ENCODE assay signal across 25 cellular contexts in genomic region chr5:14295610-14296009, GRCh38.
A peak's percentile ranks its signal among the peaks of the same experiment; 100 is the strongest.
DNase-seq lines count a peak whose midpoint lies in the region; ATAC-seq, FAIRE-seq and TF ChIP-seq lines count a peak whose summit lies in the region.
"Had no signal": no experiment of that assay in that cellular context is flagged by ENCODE, and none has a peak within 500 bp of the region (broad histone marks: within the 10 kb centered on the region; RNA-seq: fewer than 3 reads in every experiment).

No MANE protein-coding gene starts in this region.

- ATAC-seq in Right ventricle myocardium superior (ENCODE audit: poor library complexity) (peak; percentile 67), heart left ventricle (peak; percentile 49 to 62 (median 56)), HG02763 (IDR thresholded peaks at IDR 0.05; ENCODE audit: unreplicated experiment) (no peak), GM19035 (IDR thresholded peaks at IDR 0.05; ENCODE audit: unreplicated experiment) (no peak)
- ATAC-seq: activated T-cell treated with anti-CD3 and anti-CD28 coated beads, Interleukin-2, amount 50 U/mL, for 72 hours; body of pancreas; HepG2; Panc1 had no signal

- DNase-seq in Right ventricle myocardium superior (no peak), cardiac septum (ENCODE audit: low spot score) (no peak), heart left ventricle (peak in 1 of 5 donors; percentile 56), neural crest cell (ENCODE audit: low read depth, low spot score) (no peak), kidney (no peak)
- DNase-seq: ACHN; activated B cell treated with CpG ODN at 0.5 μM for 24 hours; activated CD4-positive, alpha-beta T cell treated with anti-CD3 and anti-CD28 coated beads, Interleukin-2, amount 50 U/mL, for 1 hour; activated naive CD4-positive, alpha-beta T cell treated with anti-CD3 and anti-CD28 coated beads for 36 hours; activated T-cell treated with anti-CD3 and anti-CD28 coated beads, Interleukin-2, amount 50 U/mL, for 72 hours; adrenal gland; body of pancreas; islet precursor cell; NCI-H524 treated with DMSO at 0.1 percent for 48 hours; SIG-M5; SW 1271; T-helper 9 cell; tibial artery had no signal

- H3K4me1 ChIP-seq in heart left ventricle (peaks cover 0 to 54% (median 9%) of the 10 kb centered on the region in 12 donors), kidney (ENCODE audit: control insufficient read depth in 1 of 2, insufficient read depth in 1 of 2, low read depth in 1 of 2, low read length in 2 of 2) (no peaks in the 10 kb centered on the region)
- H3K4me1 ChIP-seq: BLaER1, body of pancreas, prostate gland had no signal

- no peak for FAIRE-seq in kidney (lab: Jason Lieb, UNC)
- FAIRE-seq: GM12891, HepG2 had no signal

- intact Hi-C loops in Right ventricle myocardium superior (cut with DNase I) (no loop called here), cardiac septum (cut with DNase I) (no loop called here), heart left ventricle (cut with DNase I) (no loop called here), kidney (cut with DNase I) (no loop called here)

- peaks cover 17% of the 10 kb centered on the region for H3K36me3 Mint-ChIP-seq in neural crest cell (ENCODE audit: low read depth)

- H3K4me3 Mint-ChIP-seq in neural crest cell = no peak overlapping the region
- H3K4me3 Mint-ChIP-seq: activated B cell treated with CpG ODN at 0.5 μM for 24 hours; activated naive CD4-positive, alpha-beta T cell treated with anti-CD3 and anti-CD28 coated beads for 36 hours; activated T-cell treated with anti-CD3 and anti-CD28 coated beads, Interleukin-2, amount 50 U/mL, for 72 hours had no signal

- H3K9me3 ChIP-seq in heart left ventricle (no peaks in the 10 kb centered on the region), kidney (ENCODE audit: control insufficient read depth in 1 of 2, low read length in 2 of 2) (no peaks in the 10 kb centered on the region)
- H3K9me3 ChIP-seq: adrenal gland, BLaER1, body of pancreas, prostate gland, tibial artery had no signal

- no peaks in the 10 kb centered on the region for H3K9me3 Mint-ChIP-seq in neural crest cell
- H3K9me3 Mint-ChIP-seq: activated B cell treated with CpG ODN at 0.5 μM for 24 hours; activated naive CD4-positive, alpha-beta T cell treated with anti-CD3 and anti-CD28 coated beads for 36 hours; activated T-cell treated with anti-CD3 and anti-CD28 coated beads, Interleukin-2, amount 50 U/mL, for 72 hours had no signal

- H3K27me3 Mint-ChIP-seq in neural crest cell (ENCODE audit: low read depth) = no peaks in the 10 kb centered on the region
- H3K27me3 Mint-ChIP-seq: activated B cell treated with CpG ODN at 0.5 μM for 24 hours had no signal

- no peak overlapping the region for H3K9ac ChIP-seq in kidney (ENCODE audit: low read length in 2 of 2)
- H3K9ac ChIP-seq: BLaER1 had no signal

- TF ChIP-seq CTCF in heart left ventricle (IDR thresholded peaks at IDR 0.05) = no peak
- TF ChIP-seq CTCF in neural crest cell (conservative IDR thresholded peaks at IDR 0.05) = no peak
- TF ChIP-seq CTCF in kidney (IDR thresholded peaks at IDR 0.05; ENCODE audit: borderline replicate concordance, extremely low read depth, insufficient read depth) = no peak

- WGBS in heart left ventricle, 4 donors = 34 to 62% (median 59%) methylated on average over 5 of the region's 5 CpGs

- H3K27ac ChIP-seq in heart left ventricle (peak overlapping the region in 9 of 12 donors; percentile 18 to 81 (median 70)), kidney (ENCODE audit: low read depth in 2 of 2, low read length in 2 of 2) (no peak overlapping the region)
- H3K27ac ChIP-seq: adrenal gland, BLaER1, body of pancreas, prostate gland, tibial artery had no signal

- H3K27ac Mint-ChIP-seq in neural crest cell (ENCODE audit: unreplicated experiment) = peak overlapping the region; percentile 1
- H3K27ac Mint-ChIP-seq: activated B cell treated with CpG ODN at 0.5 μM for 24 hours; activated naive CD4-positive, alpha-beta T cell treated with anti-CD3 and anti-CD28 coated beads for 36 hours; activated T-cell treated with anti-CD3 and anti-CD28 coated beads, Interleukin-2, amount 50 U/mL, for 72 hours had no signal

- H3K4me3 ChIP-seq in heart left ventricle (peak overlapping the region in 4 of 12 donors; percentile 8 to 35 (median 18)), kidney (ENCODE audit: low read length in 2 of 2) (no peak overlapping the region)
- H3K4me3 ChIP-seq: adrenal gland, BLaER1, body of pancreas, prostate gland, tibial artery had no signal

- H3K36me3 ChIP-seq in heart left ventricle (peaks cover 0 to 61% (median 47%) of the 10 kb centered on the region in 9 donors), kidney (ENCODE audit: control insufficient read depth in 1 of 2, insufficient read depth in 2 of 2, low read length in 2 of 2) (peaks cover 12 to 31% of the 10 kb centered on the region in 2 donors)
- H3K36me3 ChIP-seq: prostate gland had no signal

- TF ChIP-seq POLR2A in heart left ventricle (IDR thresholded peaks at IDR 0.05) = no peak

- H3K4me1 Mint-ChIP-seq in neural crest cell = peaks cover 5% of the 10 kb centered on the region
- H3K4me1 Mint-ChIP-seq: activated B cell treated with CpG ODN at 0.5 μM for 24 hours had no signal

- no peaks in the 10 kb centered on the region for H3K27me3 ChIP-seq in heart left ventricle
- H3K27me3 ChIP-seq: adrenal gland, BLaER1, body of pancreas, tibial artery had no signal

Comparison
In these comparisons a context has a peak if more than half of its experiments do, and no peak if none do; other contexts are left out.
1. ATAC-seq: peak in Right ventricle myocardium superior (single experiment) and heart left ventricle (4 of 4); none in HG02763 (single experiment) and GM19035 (single experiment).
2. H3K27ac ChIP-seq: peak in heart left ventricle (9 of 12); none in kidney (0 of 2).